20 cellular contexts compared by ENCODE assay signal in the genomic region with DNA sequence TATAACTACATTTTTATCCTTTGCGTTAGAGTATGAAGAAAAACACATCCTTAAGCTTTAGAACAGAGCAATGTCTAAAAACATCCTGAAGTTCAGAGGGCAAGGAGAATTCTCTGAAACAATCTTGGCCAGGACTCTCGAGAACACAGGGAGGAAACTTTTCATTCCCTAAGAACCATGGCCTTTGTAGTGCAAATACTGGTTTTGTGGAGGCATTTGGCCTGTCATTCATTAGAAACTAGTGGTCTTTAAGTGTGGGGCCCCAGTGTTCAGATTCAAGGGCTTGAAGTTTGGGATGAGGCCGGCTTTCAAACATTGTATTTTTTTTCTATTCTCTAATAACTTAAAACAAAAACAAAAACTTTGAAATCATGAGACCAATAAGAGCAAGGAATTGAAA.
"Had no signal": no experiment of that assay in that cellular context is flagged by ENCODE, and none has a peak within 500 bp of the region (broad histone marks: within the 10 kb centered on the region; RNA-seq: fewer than 3 reads in every experiment).

No MANE protein-coding gene starts in this region.

- ATAC-seq: activated CD8-positive, alpha-beta memory T cell treated with anti-CD3 and anti-CD28 coated beads, Interleukin-2, amount 10 ng/mL, durations not matched to agents 7 days and 5 days; stimulated activated memory B cell treated with anti-CD40 and anti-IgM and Interleukin-4, amounts not matched to agents 10 μg/mL and 1 μg/mL and 100 μg/mL, for 72 hours had no signal

- DNase-seq: activated CD4-positive, alpha-beta memory T cell treated with anti-CD3 and anti-CD28 coated beads, Interleukin-2, amount 10 ng/mL, durations not matched to agents 7 days and 5 days; activated CD4-positive, alpha-beta T cell treated with anti-CD3 and anti-CD28 coated beads for 48 hours; activated CD8-positive, alpha-beta memory T cell treated with anti-CD3 and anti-CD28 coated beads, Interleukin-2, amount 10 ng/mL, durations not matched to agents 7 days and 5 days; activated naive CD4-positive, alpha-beta T cell treated with Interleukin-2 at 50 U/mL for 16 hours; activated naive CD8-positive, alpha-beta T cell treated with anti-CD3 and anti-CD28 coated beads, Interleukin-2, amount 10 ng/mL, durations not matched to agents 7 days and 5 days; activated T-cell treated with anti-CD3 and anti-CD28 coated beads, Interleukin-2, amount 50 U/mL, for 1 hour; brain microvascular endothelial cell; effector memory CD4-positive, alpha-beta T cell; glutamatergic neuron; sigmoid colon; spleen; stimulated activated CD4-positive, alpha-beta T cell treated with anti-CD3 and anti-CD28 coated beads, Interleukin-4, amount 100 ng/mL, for 4 hours; thyroid gland had no signal

- H3K9me3 ChIP-seq: neutrophil, sigmoid colon, spleen, thyroid gland had no signal

- H3K4me1 Mint-ChIP-seq: activated CD4-positive, alpha-beta memory T cell treated with anti-CD3 and anti-CD28 coated beads, Interleukin-2, amount 10 ng/mL, durations not matched to agents 7 days and 5 days; activated CD8-positive, alpha-beta memory T cell treated with anti-CD3 and anti-CD28 coated beads, Interleukin-2, amount 10 ng/mL, durations not matched to agents 7 days and 5 days; activated naive CD8-positive, alpha-beta T cell treated with anti-CD3 and anti-CD28 coated beads, Interleukin-2, amount 10 ng/mL, durations not matched to agents 7 days and 5 days; memory B cell; stimulated activated memory B cell treated with anti-CD40 and anti-IgM and Interleukin-4, amounts not matched to agents 10 μg/mL and 1 μg/mL and 100 μg/mL, for 72 hours had no signal

- H3K4me3 ChIP-seq: sigmoid colon, SK-N-MC, spleen, thyroid gland had no signal

- H3K27me3 ChIP-seq: brain microvascular endothelial cell, neutrophil, sigmoid colon, spleen, thyroid gland had no signal

- H3K4me1 ChIP-seq: parathyroid adenoma, sigmoid colon, spleen had no signal

- H3K9me3 Mint-ChIP-seq: activated CD4-positive, alpha-beta memory T cell treated with anti-CD3 and anti-CD28 coated beads, Interleukin-2, amount 10 ng/mL, durations not matched to agents 7 days and 5 days; activated naive CD8-positive, alpha-beta T cell treated with anti-CD3 and anti-CD28 coated beads, Interleukin-2, amount 10 ng/mL, durations not matched to agents 7 days and 5 days; activated T-helper 2 cell treated with anti-CD3 and anti-CD28 coated beads, Interferon-gamma antibody, Interleukin-2, Interleukin-4, amounts not matched to agents 10 μg/mL and 5 μg/mL and 100 μg/mL, durations not matched to agents 14 hours and 24 hours and 36 hours; stimulated activated memory B cell treated with anti-CD40 and anti-IgM and Interleukin-4, amounts not matched to agents 10 μg/mL and 1 μg/mL and 100 μg/mL, for 72 hours; T-helper 2 cell treated with Interferon-gamma antibody and Interleukin-4, amounts not matched to agents 5 μg/mL and 100 μg/mL, for 36 hours had no signal

- H3K36me3 Mint-ChIP-seq: activated CD8-positive, alpha-beta memory T cell treated with anti-CD3 and anti-CD28 coated beads, Interleukin-2, amount 10 ng/mL, durations not matched to agents 7 days and 5 days; activated naive CD8-positive, alpha-beta T cell treated with anti-CD3 and anti-CD28 coated beads, Interleukin-2, amount 10 ng/mL, durations not matched to agents 7 days and 5 days; memory B cell; stimulated activated memory B cell treated with anti-CD40 and anti-IgM and Interleukin-4, amounts not matched to agents 10 μg/mL and 1 μg/mL and 100 μg/mL, for 72 hours had no signal

- H3K27me3 Mint-ChIP-seq: activated CD4-positive, alpha-beta memory T cell treated with anti-CD3 and anti-CD28 coated beads, Interleukin-2, amount 10 ng/mL, durations not matched to agents 7 days and 5 days; stimulated activated memory B cell treated with anti-CD40 and anti-IgM and Interleukin-4, amounts not matched to agents 10 μg/mL and 1 μg/mL and 100 μg/mL, for 72 hours had no signal

- H3K27ac ChIP-seq: brain microvascular endothelial cell, neutrophil, parathyroid adenoma, sigmoid colon, SK-N-MC, thyroid gland had no signal

- H3K27ac Mint-ChIP-seq: activated CD4-positive, alpha-beta memory T cell treated with anti-CD3 and anti-CD28 coated beads, Interleukin-2, amount 10 ng/mL, durations not matched to agents 7 days and 5 days; activated CD8-positive, alpha-beta memory T cell treated with anti-CD3 and anti-CD28 coated beads, Interleukin-2, amount 10 ng/mL, durations not matched to agents 7 days and 5 days; activated naive CD8-positive, alpha-beta T cell treated with anti-CD3 and anti-CD28 coated beads, Interleukin-2, amount 10 ng/mL, durations not matched to agents 7 days and 5 days; activated T-helper 2 cell treated with anti-CD3 and anti-CD28 coated beads, Interferon-gamma antibody, Interleukin-2, Interleukin-4, amounts not matched to agents 10 μg/mL and 5 μg/mL and 100 μg/mL, durations not matched to agents 14 hours and 24 hours and 36 hours; memory B cell; stimulated activated memory B cell treated with anti-CD40 and anti-IgM and Interleukin-4, amounts not matched to agents 10 μg/mL and 1 μg/mL and 100 μg/mL, for 72 hours; T-helper 2 cell treated with Interferon-gamma antibody and Interleukin-4, amounts not matched to agents 5 μg/mL and 100 μg/mL, for 36 hours had no signal

- H3K4me3 Mint-ChIP-seq: activated CD4-positive, alpha-beta memory T cell treated with anti-CD3 and anti-CD28 coated beads, Interleukin-2, amount 10 ng/mL, durations not matched to agents 7 days and 5 days; activated CD8-positive, alpha-beta memory T cell treated with anti-CD3 and anti-CD28 coated beads, Interleukin-2, amount 10 ng/mL, durations not matched to agents 7 days and 5 days; activated naive CD8-positive, alpha-beta T cell treated with anti-CD3 and anti-CD28 coated beads, Interleukin-2, amount 10 ng/mL, durations not matched to agents 7 days and 5 days; memory B cell; stimulated activated memory B cell treated with anti-CD40 and anti-IgM and Interleukin-4, amounts not matched to agents 10 μg/mL and 1 μg/mL and 100 μg/mL, for 72 hours; T-helper 2 cell treated with Interferon-gamma antibody and Interleukin-4, amounts not matched to agents 5 μg/mL and 100 μg/mL, for 36 hours had no signal

- H3K9ac ChIP-seq: parathyroid adenoma had no signal

- H3K36me3 ChIP-seq: brain microvascular endothelial cell, neutrophil, sigmoid colon, spleen, thyroid gland had no signal
